Comparison of ENCODE assay signal across 13 cellular contexts in the genomic region with DNA sequence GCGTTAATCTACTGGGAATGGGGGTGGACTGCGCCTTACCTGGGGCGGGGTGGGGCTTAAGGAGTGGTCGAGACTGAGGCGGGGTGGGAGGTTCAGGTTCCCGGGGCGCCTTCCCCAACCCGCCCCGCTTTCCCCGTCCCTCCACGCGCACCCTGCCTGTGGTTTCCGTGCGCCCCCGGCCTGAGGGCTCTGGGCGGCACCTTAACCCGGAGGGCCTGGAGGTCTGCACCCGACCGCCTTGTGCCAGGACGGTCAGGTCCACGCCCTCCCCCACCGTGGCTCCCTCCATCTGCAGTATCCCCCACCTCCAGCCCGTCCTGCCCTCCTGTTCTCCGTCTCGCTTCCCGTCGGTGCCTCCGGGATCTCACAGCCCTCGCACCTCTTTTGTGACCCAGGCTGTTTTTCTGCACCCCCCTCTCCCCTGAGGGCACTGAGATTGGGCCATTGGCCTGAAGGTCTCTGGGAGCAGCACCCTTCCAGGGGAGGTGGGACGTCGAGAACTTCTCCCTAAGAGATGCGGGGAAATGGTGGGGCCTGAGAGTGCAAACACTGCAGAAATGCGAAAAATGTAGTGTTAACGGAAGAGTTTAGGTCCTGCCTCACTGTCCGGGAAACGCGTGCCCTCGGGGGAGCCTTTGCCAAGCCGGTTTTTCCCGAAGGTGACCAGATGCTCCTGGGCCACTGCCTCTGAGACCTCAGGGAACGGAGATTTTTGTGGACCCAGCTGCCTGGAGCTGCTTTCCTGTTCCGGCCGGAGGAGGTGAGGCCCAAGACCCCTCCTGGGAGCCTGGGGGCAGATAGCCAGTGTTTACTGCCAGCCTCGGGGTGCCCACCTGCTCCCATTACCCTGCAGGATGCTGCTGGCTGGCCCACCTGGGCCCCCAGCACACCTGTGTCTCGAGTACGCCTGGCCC. TPM values are rescaled to one million over a fixed set of nuclear protein-coding genes. Genes with fewer than 3 reads are reported as not detected.
DNase-seq lines count a peak whose midpoint lies in the region; ATAC-seq and TF ChIP-seq lines count a peak whose summit lies in the region.
"Had no signal": no experiment of that assay in that cellular context is flagged by ENCODE, and none has a peak within 500 bp of the region (broad histone marks: within the 10 kb centered on the region; RNA-seq: fewer than 3 reads in every experiment).

No MANE protein-coding gene starts in this region.

- no peak for TF ChIP-seq EP300 in esophagus muscularis mucosa (IDR thresholded peaks at IDR 0.05)

- 28% methylated on average over 26 of the region's 46 CpGs for WGBS in esophagus muscularis mucosa

- no peak for TF ChIP-seq POLR2A in esophagus muscularis mucosa (IDR thresholded peaks at IDR 0.05; ENCODE audit: low read depth)

- H3K4me3 Mint-ChIP-seq in CD4-positive, CD25-positive, alpha-beta regulatory T cell, result peak overlapping the region in 3 of 4 donors; percentile 18 to 46 (median 26)

- ATAC-seq in CD4-positive, CD25-positive, alpha-beta regulatory T cell (ENCODE audit: low read depth in 2 of 2), result no peak
- ATAC-seq in omental fat pad (ENCODE audit: low FRiP score), result no peak
- no peak for ATAC-seq in HG02970 (IDR thresholded peaks at IDR 0.05; ENCODE audit: low FRiP score, unreplicated experiment)

- no peaks in the 10 kb centered on the region for H3K9me3 ChIP-seq in CD4-positive, CD25-positive, alpha-beta regulatory T cell (ENCODE audit: control insufficient read depth in 2 of 2, low read length in 2 of 2)
- no peaks in the 10 kb centered on the region for H3K9me3 ChIP-seq in HUES6 (ENCODE audit: control insufficient read depth, insufficient read depth, low read depth, low read length)
- H3K9me3 ChIP-seq in esophagus muscularis mucosa, result no peaks in the 10 kb centered on the region

- peaks cover 28% of the 10 kb centered on the region for H3K4me1 ChIP-seq in CD4-positive, CD25-positive, alpha-beta regulatory T cell (ENCODE audit: control insufficient read depth, insufficient read depth, low read length, poor library complexity, severe bottlenecking)
- H3K4me1 ChIP-seq in HUES6 (ENCODE audit: control insufficient read depth, insufficient read depth, low read length) (peaks cover 11% of the 10 kb centered on the region), esophagus muscularis mucosa (peaks cover 21 to 30% (median 28%) of the 10 kb centered on the region in 4 donors)

- no peak overlapping the region for H3K27ac ChIP-seq in CD4-positive, CD25-positive, alpha-beta regulatory T cell (ENCODE audit: insufficient read depth, low read length, poor library complexity, severe bottlenecking)
- H3K27ac ChIP-seq in HUES6 (ENCODE audit: low read depth, low read length), result no peak overlapping the region
- no peak overlapping the region for H3K27ac ChIP-seq in esophagus muscularis mucosa (replicated peaks in 1 of 4)
- H3K27ac ChIP-seq: BLaER1 treated with 17β-estradiol and CSF1 and Interleukin-3, amounts not matched to agents 10 nM and 100 nM had no signal

- no peak overlapping the region for H3K9ac ChIP-seq in HUES6 (ENCODE audit: low read length)
- H3K9ac ChIP-seq: BLaER1 treated with 17β-estradiol and CSF1 and Interleukin-3, amounts not matched to agents 10 nM and 100 nM had no signal

- intact Hi-C loops in esophagus muscularis mucosa (cut with DNase I), result no loop called here

- peaks cover 0 to under 1% (median 0%) of the 10 kb centered on the region in 7 donors for H3K9me3 Mint-ChIP-seq in CD4-positive, CD25-positive, alpha-beta regulatory T cell

- H3K36me3 Mint-ChIP-seq in CD4-positive, CD25-positive, alpha-beta regulatory T cell, result no peaks in the 10 kb centered on the region

- no peak overlapping the region for H3K27ac Mint-ChIP-seq in CD4-positive, CD25-positive, alpha-beta regulatory T cell

- DNase-seq in CD4-positive, CD25-positive, alpha-beta regulatory T cell, result no peak
- DNase-seq in esophagus muscularis mucosa (ENCODE audit: extremely low spot score) (peak; percentile 78), omental fat pad (ENCODE audit: low spot score) (peak; percentile 6), DMS53 (lab: John Stamatoyannopoulos, UW) (no peak), NCI-H2081 (lab: John Stamatoyannopoulos, UW) (no peak)
- DNase-seq in stimulated activated naive CD4-positive, alpha-beta T cell (lab: John Stamatoyannopoulos, UW), result no peak
- DNase-seq: NCI-H1092 treated with DMSO at 0.1 percent for 48 hours, NCI-H774 had no signal

- peaks cover 31% of the 10 kb centered on the region for H3K27me3 Mint-ChIP-seq in CD4-positive, CD25-positive, alpha-beta regulatory T cell

- TF ChIP-seq CTCF in esophagus muscularis mucosa (IDR thresholded peaks at IDR 0.05), result no peak
- no peak for TF ChIP-seq CTCF in omental fat pad (IDR thresholded peaks at IDR 0.05)

- peaks cover 0 to 24% (median 3%) of the 10 kb centered on the region in 4 donors for H3K4me1 Mint-ChIP-seq in CD4-positive, CD25-positive, alpha-beta regulatory T cell

- no peaks in the 10 kb centered on the region for H3K27me3 ChIP-seq in CD4-positive, CD25-positive, alpha-beta regulatory T cell (ENCODE audit: control insufficient read depth, insufficient read depth, low read length)
- H3K27me3 ChIP-seq in HUES6 (ENCODE audit: control insufficient read depth, insufficient read depth, low read length) (peaks cover 97% of the 10 kb centered on the region), esophagus muscularis mucosa (peaks cover 0 to 88% (median 35%) of the 10 kb centered on the region in 4 donors)

- H3K4me3 ChIP-seq in CD4-positive, CD25-positive, alpha-beta regulatory T cell (ENCODE audit: low read depth, low read length), result no peak overlapping the region
- H3K4me3 ChIP-seq in HUES6 (ENCODE audit: low read depth, low read length) (peak overlapping the region; percentile 42), esophagus muscularis mucosa (peak overlapping the region in 1 of 4 donors; percentile 54)

- no peaks in the 10 kb centered on the region for H3K36me3 ChIP-seq in CD4-positive, CD25-positive, alpha-beta regulatory T cell (ENCODE audit: control insufficient read depth, insufficient read depth, low read length)
- no peaks in the 10 kb centered on the region for H3K36me3 ChIP-seq in HUES6 (ENCODE audit: control insufficient read depth, insufficient read depth, low read length)
- no peaks in the 10 kb centered on the region for H3K36me3 ChIP-seq in esophagus muscularis mucosa
- H3K36me3 ChIP-seq: BLaER1 treated with 17β-estradiol and CSF1 and Interleukin-3, amounts not matched to agents 10 nM and 100 nM had no signal

RNA-seq across cellular contexts. Expression of a gene that starts 1.2 kb away (rescaled TPM):
- total RNA-seq in CD4-positive, CD25-positive, alpha-beta regulatory T cell, result 0.20 TPM
- under 1 TPM; 0.13 to 0.47 (median 0.30) TPM for polyA plus RNA-seq in CD4-positive, CD25-positive, alpha-beta regulatory T cell
- total RNA-seq in esophagus muscularis mucosa (under 1 TPM in 3 of 4 donors, not detected in 1; 0.32 to 0.83 (median 0.42) TPM), omental fat pad (1 to 10 TPM in 1 of 4 donors, under 1 TPM in 1, not detected in 2; 0.24 to 2.6 TPM)
- total RNA-seq: fibroblast of lung, SK-MEL-5 had no signal
- polyA plus RNA-seq: fibroblast of lung had no signal

RNA-seq across cellular contexts. Expression of a gene that starts 30.1 kb away (rescaled TPM):
- 41.8 TPM for total RNA-seq in CD4-positive, CD25-positive, alpha-beta regulatory T cell
- polyA plus RNA-seq in CD4-positive, CD25-positive, alpha-beta regulatory T cell, result 10 to 100 TPM; 11.9 to 16.8 (median 15.1) TPM
- total RNA-seq in esophagus muscularis mucosa (1 to 10 TPM in 1 of 4 donors, under 1 TPM in 2, not detected in 1; 0.29 to 1.2 (median 0.83) TPM), omental fat pad (1 to 10 TPM; 1.1 to 2.8 (median 1.2) TPM)
- total RNA-seq: SK-MEL-5 had no signal
- polyA plus RNA-seq: fibroblast of lung had no signal

RNA-seq across cellular contexts. Expression of a gene that starts 30.2 kb away (rescaled TPM):
- total RNA-seq in CD4-positive, CD25-positive, alpha-beta regulatory T cell, result 60.0 TPM
- 10 to 100 TPM; 13.8 to 60.7 (median 31.0) TPM for polyA plus RNA-seq in CD4-positive, CD25-positive, alpha-beta regulatory T cell
- total RNA-seq in esophagus muscularis mucosa, result 1 to 10 TPM in 2 of 4 donors, under 1 TPM in 1, not detected in 1; 0.52 to 3.5 (median 1.2) TPM
- 1 to 10 TPM in 3 of 4 donors, under 1 TPM in 1; 0.19 to 6.4 (median 2.7) TPM for total RNA-seq in omental fat pad
- total RNA-seq: SK-MEL-5 had no signal
- polyA plus RNA-seq: fibroblast of lung had no signal

Comparison
In these comparisons a context has a peak if more than half of its experiments do, and no peak if none do; other contexts are left out.
1. DNase-seq: peak in esophagus muscularis mucosa (single experiment) and omental fat pad (single experiment); none in CD4-positive, CD25-positive, alpha-beta regulatory T cell (0 of 3), stimulated activated naive CD4-positive, alpha-beta T cell (0 of 6), DMS53 (single experiment) and NCI-H2081 (0 of 2).
2. RNA of a gene that starts 30.1 kb away (total RNA-seq): 41.8 TPM in CD4-positive, CD25-positive, alpha-beta regulatory T cell (single experiment); 1.1 to 2.8 TPM in omental fat pad and 0.29 to 1.2 TPM in esophagus muscularis mucosa; every median in the first group is over 10 times any median in the second.